In genomic region chr15:55599384-55599783, GRCh38 we compare ENCODE assay signal across 8 cellular contexts. TPM values are rescaled to one million over a fixed set of nuclear protein-coding genes. Genes with fewer than 3 reads are reported as not detected.
"Had no signal": no experiment of that assay in that cellular context is flagged by ENCODE, and none has a peak within 500 bp of the region (broad histone marks: within the 10 kb centered on the region; RNA-seq: fewer than 3 reads in every experiment).

No MANE protein-coding gene starts in this region.

- FAIRE-seq: H1, H54, HTR-8/SVneo had no signal

- H3K4me3 ChIP-seq: GM23338 had no signal

- H3K4me1 Mint-ChIP-seq: GM23338, H9 had no signal

- DNase-seq: H9, HCEC 1CT, IMR-90 had no signal

- H2AFZ ChIP-seq: GM23338 had no signal

- ATAC-seq: GM23338 had no signal

- H3K9me3 Mint-ChIP-seq: GM23338, H9 had no signal

- H3K27ac Mint-ChIP-seq: GM23338, H9 had no signal

- H3K4me3 Mint-ChIP-seq: GM23338, H9 had no signal

- H3K4me2 ChIP-seq: GM23338 had no signal

RNA-seq across cellular contexts. Expression of gene PYGO1, which starts 11.2 kb away (rescaled TPM):
- total RNA-seq: HT-29 had no signal
